1 cellular context compared by ENCODE assay signal in the genomic region with DNA sequence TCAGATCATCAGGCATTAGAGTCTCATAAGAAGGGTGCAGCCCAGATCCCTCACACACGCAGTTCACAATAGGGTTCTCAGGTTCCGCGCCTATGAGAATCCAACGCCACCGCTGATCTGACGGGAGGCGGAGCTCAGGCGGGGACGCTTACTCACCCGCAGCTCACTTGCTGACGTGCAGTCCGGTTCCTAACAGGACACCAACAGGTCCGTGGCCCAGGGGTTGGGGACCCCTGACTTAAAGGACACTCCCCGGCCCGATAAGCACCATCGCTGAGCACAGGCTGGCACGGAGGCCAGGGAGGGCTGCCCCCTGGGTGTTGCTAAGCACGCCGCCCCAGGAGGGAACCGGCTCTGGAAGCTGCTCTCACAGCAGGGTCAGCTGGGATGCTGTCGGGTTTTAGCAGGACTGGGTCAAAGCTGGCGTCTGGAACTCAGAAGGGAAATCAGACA.
TF ChIP-seq lines count a peak whose summit lies in the region.

No MANE protein-coding gene starts in this region.

TF ChIP-seq in H1, 55 proteins besides CTCF, POLR2A, EP300 and RAD21 (continued from another document):
- TF ChIP-seq YY1 (IDR thresholded peaks at IDR 0.05; ENCODE audit: low read depth, low read length) = no peak
